ENCODE assay signal across 8 cellular contexts in the genomic region with DNA sequence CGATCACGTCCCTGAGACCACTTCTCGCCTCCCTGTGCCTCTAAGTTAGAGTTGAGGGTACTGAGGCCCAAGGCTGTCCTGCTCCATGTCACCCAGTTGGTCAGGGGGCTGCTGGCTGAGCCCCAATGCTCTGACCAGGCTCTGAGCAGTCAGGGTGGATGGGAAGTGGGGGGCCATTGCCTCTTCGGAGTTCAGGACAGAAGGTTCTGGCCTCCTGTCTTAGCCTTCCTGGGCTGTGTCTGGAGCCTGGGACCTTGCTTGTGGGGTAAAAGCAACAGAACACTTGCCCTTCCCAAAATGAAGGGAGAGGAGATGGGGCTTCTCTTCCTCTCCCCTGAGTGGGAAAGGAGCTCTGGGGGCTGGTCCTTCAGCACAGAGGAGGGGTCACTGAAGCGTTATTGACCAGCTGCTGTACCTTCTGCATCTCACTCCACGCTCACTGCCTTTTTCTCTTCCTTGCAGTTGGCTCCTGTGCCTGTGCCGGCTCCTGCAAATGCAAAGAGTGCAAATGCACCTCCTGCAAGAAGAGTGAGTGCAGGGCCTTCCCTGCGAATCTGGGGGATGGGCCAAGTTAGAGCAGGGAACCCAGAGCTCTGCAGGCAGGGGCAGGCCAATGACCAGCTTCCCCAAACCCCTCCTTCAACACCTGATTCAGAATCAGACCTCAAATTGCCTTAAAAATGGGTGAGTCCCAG. TPM values are rescaled to one million over a fixed set of nuclear protein-coding genes. Genes with fewer than 3 reads are reported as not detected.
A peak's percentile ranks its signal among the peaks of the same experiment; 100 is the strongest.
DNase-seq lines count a peak whose midpoint lies in the region; ATAC-seq, FAIRE-seq and TF ChIP-seq lines count a peak whose summit lies in the region.

No MANE protein-coding gene starts in this region.

- H3K27me3 ChIP-seq in bronchial epithelial cell (ENCODE audit: control insufficient read depth, insufficient read depth, low read length) (no peaks in the 10 kb centered on the region), mucosa of rectum (ENCODE audit: control insufficient read depth in 2 of 2, insufficient read depth in 2 of 2, low read length in 2 of 2) (no peaks in the 10 kb centered on the region)

- DNase-seq in Jurkat, Clone E6-1 (ENCODE audit: low read depth, low spot score) = no peak
- DNase-seq in bronchial epithelial cell (ENCODE audit: low read depth) (no peak), foreskin melanocyte (no peak), NCI-H146 (lab: John Stamatoyannopoulos, UW) (no peak), COLO668 (lab: John Stamatoyannopoulos, UW; ENCODE audit: unreplicated experiment) (no peak)

- no peak for FAIRE-seq in bronchial epithelial cell (lab: Jason Lieb, UNC)

- H3K27ac ChIP-seq in mucosa of rectum (ENCODE audit: low read depth in 2 of 2, low read length in 2 of 2) = peak overlapping the region; percentile 62 to 84

- no peaks in the 10 kb centered on the region for H3K9me3 ChIP-seq in mucosa of rectum (ENCODE audit: control insufficient read depth in 2 of 2, low read length in 2 of 2)

- peak; percentile 3 for ATAC-seq in GM19324 (IDR thresholded peaks at IDR 0.05; ENCODE audit: low FRiP score, unreplicated experiment)
- ATAC-seq in HG02884 (IDR thresholded peaks at IDR 0.05; ENCODE audit: unreplicated experiment) = no peak

- H3K36me3 ChIP-seq in bronchial epithelial cell (ENCODE audit: control insufficient read depth, insufficient read depth, low read length) (peaks cover 9% of the 10 kb centered on the region), mucosa of rectum (ENCODE audit: control insufficient read depth in 2 of 2, insufficient read depth in 2 of 2, low read length in 2 of 2) (no peaks in the 10 kb centered on the region)

- H3K4me1 ChIP-seq in mucosa of rectum (ENCODE audit: control insufficient read depth in 2 of 2, insufficient read depth in 2 of 2, low read length in 2 of 2) = peaks cover 17% of the 10 kb centered on the region in 2 donors

- no peak for TF ChIP-seq CTCF in bronchial epithelial cell (IDR thresholded peaks at IDR 0.05; ENCODE audit: insufficient read depth, low read length, severe bottlenecking)

- peak overlapping the region; percentile 80 for H3K4me3 ChIP-seq in Jurkat, Clone E6-1 (ENCODE audit: low read length)
- H3K4me3 ChIP-seq in bronchial epithelial cell (ENCODE audit: low read depth, low read length) (peak overlapping the region; percentile 95), mucosa of rectum (ENCODE audit: low read length in 2 of 2) (peak overlapping the region; percentile 82 to 94)

- H3K9ac ChIP-seq in mucosa of rectum (ENCODE audit: low read depth in 1 of 2, low read length in 2 of 2) = peak overlapping the region; percentile 86 to 94

RNA-seq across cellular contexts. Expression of a gene that starts 0.6 kb away (rescaled TPM):
- polyA plus RNA-seq in Jurkat, Clone E6-1 (2012; ENCODE audit: insufficient read depth, insufficient read length) = 114 TPM
- total RNA-seq in bronchial epithelial cell = 212 and 261 TPM in 2 replicates

RNA-seq across cellular contexts. Expression of a gene that starts 13.2 kb away (rescaled TPM):
- not detected for polyA plus RNA-seq in Jurkat, Clone E6-1 (2012; ENCODE audit: insufficient read depth, insufficient read length)
- not detected in 2 replicates for total RNA-seq in bronchial epithelial cell

RNA-seq across cellular contexts. Expression of a gene that starts 15.0 kb away (rescaled TPM):
- polyA plus RNA-seq in Jurkat, Clone E6-1 (2012; ENCODE audit: insufficient read depth, insufficient read length) = not detected
- 0.64 TPM in 1 of 2 replicates, not detected in the other for total RNA-seq in bronchial epithelial cell

RNA-seq across cellular contexts. Expression of a gene that starts 25.1 kb away (rescaled TPM):
- 14.9 TPM for polyA plus RNA-seq in Jurkat, Clone E6-1 (2012; ENCODE audit: insufficient read depth, insufficient read length)
- 1.5 and 1.6 TPM in 2 replicates for total RNA-seq in bronchial epithelial cell

RNA-seq across cellular contexts. Expression of a gene that starts 31.2 kb away (rescaled TPM):
- not detected for polyA plus RNA-seq in Jurkat, Clone E6-1 (2012; ENCODE audit: insufficient read depth, insufficient read length)
- not detected in 2 replicates for total RNA-seq in bronchial epithelial cell
